In genomic region chr1:53182111-53182593, GRCh38 we compare ENCODE assay signal across 8 cellular contexts. TPM values are rescaled to one million over a fixed set of nuclear protein-coding genes. Genes with fewer than 3 reads are reported as not detected.
DNase-seq lines count a peak whose midpoint lies in the region; ATAC-seq, FAIRE-seq and TF ChIP-seq lines count a peak whose summit lies in the region.
"Had no signal": no experiment of that assay in that cellular context is flagged by ENCODE, and none has a peak within 500 bp of the region (broad histone marks: within the 10 kb centered on the region; RNA-seq: fewer than 3 reads in every experiment).

No MANE protein-coding gene starts in this region.

- no peak overlapping the region for H3K27ac Mint-ChIP-seq in astrocyte (ENCODE audit: unreplicated experiment)

- 37% methylated on average over 16 of the region's 16 CpGs for WGBS in hepatocyte (ENCODE audit: low lambda C conversion rate, missing lambda C conversion rate)

- peak; percentile 60 for DNase-seq in NCI-H1105 treated with DMSO at 0.1 percent for 48 hours (lab: John Stamatoyannopoulos, UW)
- peak; percentile 72 for DNase-seq in T-helper 9 cell
- DNase-seq in astrocyte (ENCODE audit: low read depth): peak; percentile 49
- DNase-seq in hepatocyte (ENCODE audit: low spot score): peak; percentile 88
- peak; percentile 32 to 64 for DNase-seq in gastrocnemius medialis

- no peaks in the 10 kb centered on the region for H3K9me2 ChIP-seq in hepatocyte (replicated peaks; ENCODE audit: insufficient read depth)

- intact Hi-C loops in gastrocnemius medialis (cut with DNase I; ENCODE audit: low total_unique reads): no loop called here

- H3K9me3 Mint-ChIP-seq in astrocyte (ENCODE audit: unreplicated experiment): no peaks in the 10 kb centered on the region

- H3K79me2 ChIP-seq in astrocyte (ENCODE audit: insufficient read depth, low read length): no peaks in the 10 kb centered on the region
- no peaks in the 10 kb centered on the region for H3K79me2 ChIP-seq in hepatocyte

- H4K20me1 ChIP-seq in astrocyte (ENCODE audit: insufficient read depth, low read length): no peaks in the 10 kb centered on the region
- H4K20me1 ChIP-seq in hepatocyte (ENCODE audit: insufficient read depth, poor library complexity, severe bottlenecking): no peaks in the 10 kb centered on the region

- no peak overlapping the region for H3K4me3 Mint-ChIP-seq in astrocyte (ENCODE audit: unreplicated experiment)

- peak overlapping the region; percentile 51 for H2AFZ ChIP-seq in astrocyte (ENCODE audit: low read depth, low read length)
- no peak overlapping the region for H2AFZ ChIP-seq in hepatocyte

- H3K27me3 Mint-ChIP-seq in astrocyte (ENCODE audit: low read depth, unreplicated experiment): peaks cover 3% of the 10 kb centered on the region

- H3K4me3 ChIP-seq in astrocyte (ENCODE audit: insufficient read depth, low read depth, low read length) (no peak overlapping the region), hepatocyte (no peak overlapping the region), gastrocnemius medialis (no peak overlapping the region)
- H3K4me3 ChIP-seq: skin epidermis had no signal

- peaks cover 7% of the 10 kb centered on the region for H3K4me1 Mint-ChIP-seq in astrocyte (ENCODE audit: low read depth, unreplicated experiment)

- H3K27me3 ChIP-seq in astrocyte (ENCODE audit: insufficient read depth, low read length) (no peaks in the 10 kb centered on the region), hepatocyte (no peaks in the 10 kb centered on the region), gastrocnemius medialis (no peaks in the 10 kb centered on the region)

- H3K9me3 ChIP-seq in astrocyte (ENCODE audit: insufficient read depth, low read depth, low read length) (no peaks in the 10 kb centered on the region), hepatocyte (ENCODE audit: low read depth) (no peaks in the 10 kb centered on the region), gastrocnemius medialis (no peaks in the 10 kb centered on the region)

- peak; percentile 52 to 83 for ATAC-seq in gastrocnemius medialis
- ATAC-seq in HG02571 (IDR thresholded peaks at IDR 0.05; ENCODE audit: unreplicated experiment): no peak

- TF ChIP-seq POLR2A in gastrocnemius medialis (IDR thresholded peaks at IDR 0.05): no peak

- H3K36me3 ChIP-seq in astrocyte (ENCODE audit: insufficient read depth, low read length) (no peaks in the 10 kb centered on the region), hepatocyte (replicated peaks; ENCODE audit: insufficient read depth, low read depth) (no peaks in the 10 kb centered on the region), gastrocnemius medialis (no peaks in the 10 kb centered on the region)

- no peak overlapping the region for H3K27ac ChIP-seq in astrocyte (ENCODE audit: low read depth, low read length)
- peak overlapping the region; percentile 88 for H3K27ac ChIP-seq in hepatocyte
- H3K27ac ChIP-seq in gastrocnemius medialis: peak overlapping the region in 1 of 4 donors; percentile 8

- H3K4me1 ChIP-seq in astrocyte (ENCODE audit: insufficient read depth, low read length): peaks cover 10% of the 10 kb centered on the region
- peaks cover 38% of the 10 kb centered on the region for H3K4me1 ChIP-seq in hepatocyte (ENCODE audit: insufficient read depth)
- no peaks in the 10 kb centered on the region for H3K4me1 ChIP-seq in gastrocnemius medialis

- no peaks in the 10 kb centered on the region for H3K36me3 Mint-ChIP-seq in astrocyte (ENCODE audit: low read depth, unreplicated experiment)

- FAIRE-seq in astrocyte (lab: Jason Lieb, UNC): no peak

- TF ChIP-seq CTCF in GM12873 (IDR thresholded peaks at IDR 0.05; ENCODE audit: insufficient read depth, low read depth, low read length, missing control alignments) (peak; percentile 87), astrocyte (IDR thresholded peaks at IDR 0.05; ENCODE audit: insufficient read depth, low read depth, low read length) (peak; percentile 85), hepatocyte (IDR thresholded peaks at IDR 0.05; ENCODE audit: poor library complexity) (peak; percentile 80), gastrocnemius medialis (IDR thresholded peaks at IDR 0.05 in 4 of 5, conservative IDR thresholded peaks at IDR 0.05 in 1 of 5) (peak; percentile 55 to 87 (median 80))

- in situ Hi-C loops in gastrocnemius medialis (cut with MboI; ENCODE audit: low sequenced_read_pairs in 4 of 4): loop anchor here in 3 of 4 donors (25.0 kb wide), 2 partner anchors 270 to 470 kb away; partner anchors contain the start of gene ECHDC2 (in 2 of the 3)

- H3K9ac ChIP-seq in astrocyte (ENCODE audit: low read length): no peak overlapping the region

- H3K4me2 ChIP-seq in astrocyte (ENCODE audit: low read length): peak overlapping the region; percentile 39
- H3K4me2 ChIP-seq in hepatocyte: no peak overlapping the region

RNA-seq across cellular contexts. Expression of gene CPT2, which starts 14.5 kb away (rescaled TPM):
- total RNA-seq in astrocyte (10.4 and 12.7 TPM in 2 replicates), hepatocyte (25.0 and 29.3 TPM in 2 replicates), gastrocnemius medialis (10 to 100 TPM; 13.3 to 30.6 (median 26.6) TPM)
- 22.8 and 29.1 TPM in 2 replicates for polyA plus RNA-seq in hepatocyte

RNA-seq across cellular contexts. Expression of gene CZIB, which starts 38.3 kb away (rescaled TPM):
- total RNA-seq in astrocyte: 32.3 and 34.5 TPM in 2 replicates
- 40.7 and 51.9 TPM in 2 replicates for total RNA-seq in hepatocyte
- 53.9 and 61.0 TPM in 2 replicates for polyA plus RNA-seq in hepatocyte
- total RNA-seq in gastrocnemius medialis: 10 to 100 TPM; 38.3 to 51.4 (median 44.9) TPM

RNA-seq across cellular contexts. Expression of gene SLC1A7, which starts 39.7 kb away (rescaled TPM):
- total RNA-seq in astrocyte: not detected in 2 replicates
- not detected in 2 replicates for total RNA-seq in hepatocyte
- 0.46 TPM in 1 of 2 replicates, not detected in the other for polyA plus RNA-seq in hepatocyte
- 1 to 10 TPM in 1 of 4 donors, under 1 TPM in 2, not detected in 1; 0.24 to 1.1 (median 0.25) TPM for total RNA-seq in gastrocnemius medialis

RNA-seq across cellular contexts. Expression of gene MAGOH, which starts 56.2 kb away (rescaled TPM):
- total RNA-seq in astrocyte: 34.8 and 35.7 TPM in 2 replicates
- 28.4 and 31.8 TPM in 2 replicates for total RNA-seq in hepatocyte
- polyA plus RNA-seq in hepatocyte: 26.7 and 35.2 TPM in 2 replicates
- total RNA-seq in gastrocnemius medialis: 10 to 100 TPM; 12.9 to 34.3 (median 19.8) TPM
